ENCODE assay signal across 8 cellular contexts in the genomic region with DNA sequence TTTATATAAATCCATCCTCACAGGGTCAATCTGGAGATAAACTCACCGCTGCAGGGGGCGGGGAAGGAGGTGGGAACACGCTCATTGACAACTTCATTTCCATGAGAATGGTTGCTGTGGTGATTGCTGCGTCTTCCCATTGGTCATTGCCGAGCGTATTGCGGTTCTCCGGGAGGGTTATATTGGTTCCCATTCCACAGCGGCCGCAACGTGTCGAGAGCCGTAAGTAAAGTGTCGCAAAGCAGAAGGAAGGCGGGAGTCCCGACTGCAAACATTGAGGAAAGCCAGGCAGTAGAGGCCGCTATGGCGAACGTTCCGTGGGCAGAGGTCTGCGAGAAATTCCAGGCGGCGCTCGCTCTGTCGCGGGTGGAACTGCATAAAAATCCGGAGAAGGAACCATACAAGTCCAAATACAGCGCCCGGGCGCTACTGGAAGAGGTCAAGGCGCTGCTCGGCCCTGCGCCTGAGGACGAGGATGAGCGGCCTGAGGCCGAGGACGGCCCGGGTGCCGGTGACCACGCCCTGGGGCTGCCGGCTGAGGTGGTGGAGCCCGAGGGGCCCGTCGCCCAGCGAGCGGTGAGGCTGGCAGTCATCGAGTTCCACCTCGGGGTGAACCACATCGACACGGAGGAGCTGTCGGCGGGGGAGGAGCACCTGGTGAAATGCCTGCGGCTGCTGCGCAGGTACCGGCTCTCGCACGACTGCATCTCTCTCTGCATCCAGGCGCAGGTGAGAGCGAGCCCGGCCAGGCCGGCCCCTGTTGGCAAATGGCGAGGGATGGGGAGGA. TPM values are rescaled to one million over a fixed set of nuclear protein-coding genes. Genes with fewer than 3 reads are reported as not detected.
DNase-seq lines count a peak whose midpoint lies in the region; ATAC-seq and TF ChIP-seq lines count a peak whose summit lies in the region.

A gene with protein sequence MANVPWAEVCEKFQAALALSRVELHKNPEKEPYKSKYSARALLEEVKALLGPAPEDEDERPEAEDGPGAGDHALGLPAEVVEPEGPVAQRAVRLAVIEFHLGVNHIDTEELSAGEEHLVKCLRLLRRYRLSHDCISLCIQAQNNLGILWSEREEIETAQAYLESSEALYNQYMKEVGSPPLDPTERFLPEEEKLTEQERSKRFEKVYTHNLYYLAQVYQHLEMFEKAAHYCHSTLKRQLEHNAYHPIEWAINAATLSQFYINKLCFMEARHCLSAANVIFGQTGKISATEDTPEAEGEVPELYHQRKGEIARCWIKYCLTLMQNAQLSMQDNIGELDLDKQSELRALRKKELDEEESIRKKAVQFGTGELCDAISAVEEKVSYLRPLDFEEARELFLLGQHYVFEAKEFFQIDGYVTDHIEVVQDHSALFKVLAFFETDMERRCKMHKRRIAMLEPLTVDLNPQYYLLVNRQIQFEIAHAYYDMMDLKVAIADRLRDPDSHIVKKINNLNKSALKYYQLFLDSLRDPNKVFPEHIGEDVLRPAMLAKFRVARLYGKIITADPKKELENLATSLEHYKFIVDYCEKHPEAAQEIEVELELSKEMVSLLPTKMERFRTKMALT (plus strand): TSS at position 274 of the 787 bp plus-strand sequence. CDS start 30 bp downstream, at position 304.

- no peaks in the 10 kb centered on the region; the same call in 1 of the 2 replicates for H4K20me1 ChIP-seq in SU-DHL-6 (ENCODE audit: low read depth, low read length)

- no peaks in the 10 kb centered on the region for H3K9me2 ChIP-seq in SU-DHL-6 (replicated peaks; ENCODE audit: insufficient read depth, low read length)

- H3K36me3 ChIP-seq in SU-DHL-6 (ENCODE audit: low read length) (peaks cover 16% of the 10 kb centered on the region), thymus (ENCODE audit: control insufficient read depth, insufficient read depth) (peaks cover 3% of the 10 kb centered on the region)

- no peaks in the 10 kb centered on the region for H3K9me3 Mint-ChIP-seq in activated naive CD8-positive, alpha-beta T cell treated with anti-CD3 and anti-CD28 coated beads, Interleukin-2, amount 10 ng/mL, durations not matched to agents 7 days and 5 days
- H3K9me3 Mint-ChIP-seq in osteocyte (ENCODE audit: unreplicated experiment), result no peaks in the 10 kb centered on the region

- peaks cover 27% of the 10 kb centered on the region for H3K4me1 Mint-ChIP-seq in activated naive CD8-positive, alpha-beta T cell treated with anti-CD3 and anti-CD28 coated beads, Interleukin-2, amount 10 ng/mL, durations not matched to agents 7 days and 5 days
- peaks cover 47% of the 10 kb centered on the region for H3K4me1 Mint-ChIP-seq in osteocyte (ENCODE audit: unreplicated experiment)

- H3K4me3 Mint-ChIP-seq in activated naive CD8-positive, alpha-beta T cell treated with anti-CD3 and anti-CD28 coated beads, Interleukin-2, amount 10 ng/mL, durations not matched to agents 7 days and 5 days, result peak within 1 kb of the TSS; percentile 95
- peak within 1 kb of the TSS; percentile 97 for H3K4me3 Mint-ChIP-seq in osteocyte (ENCODE audit: unreplicated experiment)

- H3K27me3 Mint-ChIP-seq in activated naive CD8-positive, alpha-beta T cell treated with anti-CD3 and anti-CD28 coated beads, Interleukin-2, amount 10 ng/mL, durations not matched to agents 7 days and 5 days, result no peaks in the 10 kb centered on the region
- H3K27me3 Mint-ChIP-seq in osteocyte (ENCODE audit: unreplicated experiment), result no peaks in the 10 kb centered on the region

- no peaks in the 10 kb centered on the region for H3K27me3 ChIP-seq in SU-DHL-6 (ENCODE audit: low read length)
- H3K27me3 ChIP-seq in thymus (ENCODE audit: control insufficient read depth, insufficient read depth), result no peaks in the 10 kb centered on the region

- intact Hi-C loops in head of caudate nucleus (cut with DNase I), result loop anchor here (5.0 kb wide), 1 partner anchor 134 kb away; a partner anchor contains a TSS

- no peak within 1 kb of the TSS for H3K27ac ChIP-seq in SU-DHL-6 (ENCODE audit: low read depth, low read length)
- peak within 1 kb of the TSS; percentile 64 for H3K27ac ChIP-seq in thymus (ENCODE audit: low read depth)

- H3K36me3 Mint-ChIP-seq in activated naive CD8-positive, alpha-beta T cell treated with anti-CD3 and anti-CD28 coated beads, Interleukin-2, amount 10 ng/mL, durations not matched to agents 7 days and 5 days, result peaks cover 16% of the 10 kb centered on the region
- peaks cover 13% of the 10 kb centered on the region for H3K36me3 Mint-ChIP-seq in osteocyte (ENCODE audit: unreplicated experiment)

- H3K4me2 ChIP-seq in SU-DHL-6 (ENCODE audit: low read depth, low read length, poor library complexity, severe bottlenecking), result peak within 1 kb of the TSS; percentile 19

- H3K4me3 ChIP-seq in GM12864 (ENCODE audit: low read depth, low read length) (peak within 1 kb of the TSS; percentile 66), SU-DHL-6 (ENCODE audit: insufficient read depth, low read length, poor library complexity, severe bottlenecking) (no peak within 1 kb of the TSS), thymus (ENCODE audit: low read length) (peak within 1 kb of the TSS; percentile 76)

- peak within 1 kb of the TSS; percentile 15 for H2AFZ ChIP-seq in SU-DHL-6 (ENCODE audit: low read depth, low read length, severe bottlenecking)

- peak; percentile 79 for ATAC-seq in HG02623 (IDR thresholded peaks at IDR 0.05; ENCODE audit: unreplicated experiment)
- peak; percentile 87 for ATAC-seq in activated naive CD8-positive, alpha-beta T cell treated with anti-CD3 and anti-CD28 coated beads, Interleukin-2, amount 10 ng/mL, durations not matched to agents 7 days and 5 days (ENCODE audit: low read depth)

- H3F3A ChIP-seq in SU-DHL-6 (ENCODE audit: insufficient read depth), result peaks cover 38% of the 10 kb centered on the region

- peaks cover 4% of the 10 kb centered on the region for H3K4me1 ChIP-seq in thymus (ENCODE audit: control insufficient read depth, insufficient read depth, low read length)

- DNase-seq in GM12864 (ENCODE audit: low read depth) (peak; percentile 89), NCI-H1092 treated with DMSO at 0.1 percent for 48 hours (lab: John Stamatoyannopoulos, UW) (peak; percentile 93), head of caudate nucleus (peak; percentile 90 to 99 (median 97)), osteocyte (ENCODE audit: extremely low spot score, unreplicated experiment) (peak; percentile 95)
- peak; percentile 80 for DNase-seq in activated naive CD8-positive, alpha-beta T cell treated with anti-CD3 and anti-CD28 coated beads, Interleukin-2, amount 10 ng/mL, durations not matched to agents 7 days and 5 days

- H3K27ac Mint-ChIP-seq in activated naive CD8-positive, alpha-beta T cell treated with anti-CD3 and anti-CD28 coated beads, Interleukin-2, amount 10 ng/mL, durations not matched to agents 7 days and 5 days, result peak within 1 kb of the TSS; percentile 87
- H3K27ac Mint-ChIP-seq in osteocyte (ENCODE audit: unreplicated experiment), result peak within 1 kb of the TSS; percentile 93

- TF ChIP-seq CTCF in GM12864 (IDR thresholded peaks at IDR 0.05; ENCODE audit: low read depth, low read length, missing control alignments) (peak; percentile 50), SU-DHL-6 (IDR thresholded peaks at IDR 0.05; ENCODE audit: insufficient read depth, low read length, poor library complexity, severe bottlenecking) (peak; percentile 10), osteocyte (IDR thresholded peaks at IDR 0.05) (peak; percentile 72)

- H3K9ac ChIP-seq in SU-DHL-6 (ENCODE audit: low read length), result peak within 1 kb of the TSS; percentile 21; the same call in 1 of the 2 replicates

- WGBS in thymus, result under 1% methylated on average over 62 of the region's 62 CpGs

- POLR2A ChIA-PET in activated naive CD8-positive, alpha-beta T cell treated with anti-CD3 and anti-CD28 coated beads, Interleukin-2, amount 10 ng/mL, durations not matched to agents 7 days and 5 days (lab: Charles Lee), result interaction anchor here (1.1 to 1.5 kb wide), 3 partner anchors 18 to 33 kb away, joined by 5 to 7 read pairs (median 7); a partner anchor contains a TSS

- no peaks in the 10 kb centered on the region for H3K79me2 ChIP-seq in SU-DHL-6 (ENCODE audit: insufficient read depth, low read length)

- H3K9me3 ChIP-seq in SU-DHL-6 (ENCODE audit: insufficient read depth, low read length), result no peaks in the 10 kb centered on the region
- H3K9me3 ChIP-seq in thymus (ENCODE audit: control insufficient read depth), result no peaks in the 10 kb centered on the region

RNA-seq across cellular contexts. Expression of the gene that starts here (rescaled TPM):
- 10 to 100 TPM; 13.7 TPM for total RNA-seq in activated naive CD8-positive, alpha-beta T cell treated with anti-CD3 and anti-CD28 coated beads, Interleukin-2, amount 10 ng/mL, durations not matched to agents 7 days and 5 days
- 29.9 and 31.8 TPM in 2 replicates for total RNA-seq in osteocyte
- 25.6 TPM for polyA plus RNA-seq in thymus

Comparison
In these comparisons a context has a peak if more than half of its experiments do, and no peak if none do; other contexts are left out.
1. CTCF ChIP-seq: peak in every context shown above with its lines; median percentile 72 in osteocyte; 50 in GM12864; 10 in SU-DHL-6.